ENCODE assay signal across 8 cellular contexts in genomic region chr12:6450091-6450868, GRCh38. TPM values are rescaled to one million over a fixed set of nuclear protein-coding genes. Genes with fewer than 3 reads are reported as not detected.
A peak's percentile ranks its signal among the peaks of the same experiment; 100 is the strongest.
DNase-seq lines count a peak whose midpoint lies in the region; ATAC-seq and TF ChIP-seq lines count a peak whose summit lies in the region.

No MANE protein-coding gene starts in this region.

- H3K9me3 ChIP-seq in heart left ventricle (no peaks in the 10 kb centered on the region), vagina (no peaks in the 10 kb centered on the region), MG63 (no peaks in the 10 kb centered on the region)

- ATAC-seq in heart left ventricle, result no peak
- ATAC-seq in left ventricle myocardium superior, result no peak
- ATAC-seq in central memory CD8-positive, alpha-beta T cell (replicated peaks; ENCODE audit: extremely low read depth, poor library complexity, severe bottlenecking), result no peak

- peak overlapping the region; percentile 100 for H3K27ac Mint-ChIP-seq in central memory CD8-positive, alpha-beta T cell (ENCODE audit: low read depth)

- in situ Hi-C loops in GM13977 (cut with MboI; ENCODE audit: low pct_unique_long_range_greater_than_20kb, low sequenced_read_pairs, unreplicated experiment), result no loop called here

- H3K9me3 Mint-ChIP-seq in central memory CD8-positive, alpha-beta T cell, result no peaks in the 10 kb centered on the region

- DNase-seq in heart left ventricle (no peak), left ventricle myocardium superior (no peak), myocyte (ENCODE audit: low read depth) (peak; percentile 75), vagina (ENCODE audit: extremely low spot score in 2 of 2) (no peak), GM13977 (ENCODE audit: low spot score) (no peak), MG63 (no peak), HuH-7.5 (ENCODE audit: low spot score) (no peak)
- no peak for DNase-seq in central memory CD8-positive, alpha-beta T cell (ENCODE audit: low spot score in 2 of 2)

- TF ChIP-seq POLR2A in heart left ventricle (IDR thresholded peaks at IDR 0.05), result no peak
- no peak for TF ChIP-seq POLR2A in vagina (IDR thresholded peaks at IDR 0.05)

- 70 to 77% (median 75%) methylated on average over 16 of the region's 16 CpGs for WGBS in heart left ventricle, 4 donors

- no peaks in the 10 kb centered on the region for H3K27me3 Mint-ChIP-seq in central memory CD8-positive, alpha-beta T cell

- H3K36me3 Mint-ChIP-seq in central memory CD8-positive, alpha-beta T cell (ENCODE audit: insufficient read depth), result peaks cover 61% of the 10 kb centered on the region

- peaks cover 73% of the 10 kb centered on the region for H3K4me1 Mint-ChIP-seq in central memory CD8-positive, alpha-beta T cell

- no peak for TF ChIP-seq CTCF in heart left ventricle (IDR thresholded peaks at IDR 0.05)
- no peak for TF ChIP-seq CTCF in vagina (IDR thresholded peaks at IDR 0.05)
- no peak for TF ChIP-seq CTCF in GM13977 (IDR thresholded peaks at IDR 0.05; ENCODE audit: extremely low read depth, insufficient read depth, missing control alignments)

- H3K4me1 ChIP-seq in heart left ventricle (peaks cover 0 to 42% (median 25%) of the 10 kb centered on the region in 12 donors), vagina (peaks cover 37% of the 10 kb centered on the region)

- H3K27ac ChIP-seq in heart left ventricle (peak overlapping the region in 10 of 12 donors; percentile 90 to 100 (median 97)), vagina (peak overlapping the region; percentile 95)

- H3K27me3 ChIP-seq in heart left ventricle (no peaks in the 10 kb centered on the region), vagina (no peaks in the 10 kb centered on the region), MG63 (no peaks in the 10 kb centered on the region)

- peak overlapping the region; percentile 100 for H3K4me3 Mint-ChIP-seq in central memory CD8-positive, alpha-beta T cell

- H3K4me3 ChIP-seq in heart left ventricle (peak overlapping the region in 10 of 12 donors; percentile 59 to 99 (median 71)), vagina (peak overlapping the region; percentile 70 to 80), MG63 (no peak overlapping the region)

- H3K36me3 ChIP-seq in heart left ventricle (peaks cover 0 to 50% (median 34%) of the 10 kb centered on the region in 9 donors), vagina (peaks cover 0 to 18% of the 10 kb centered on the region in 2 donors), MG63 (no peaks in the 10 kb centered on the region; the same call in 1 of the 2 replicates)

- intact Hi-C loops in heart left ventricle (cut with DNase I) (no loop called here), left ventricle myocardium superior (cut with micrococcal nuclease) (no loop called here), vagina (cut with DNase I) (loop anchor here (2.0 kb wide), 1 partner anchor 19 kb away; no protein-coding TSS in a partner anchor)

RNA-seq across cellular contexts. Expression of gene TAPBPL, which starts 1.6 kb away (rescaled TPM):
- total RNA-seq in heart left ventricle (10 to 100 TPM in 8 of 9 donors, 1 to 10 TPM in 1; 6.9 to 55.6 (median 14.1) TPM), left ventricle myocardium superior (13.1 TPM), myocyte (10.9 and 14.0 TPM in 2 replicates), vagina (21.1 TPM)
- polyA plus RNA-seq in heart left ventricle, result 10 to 100 TPM in 1 of 2 donors, 1 to 10 TPM in 1; 5.4 to 10.2 TPM
- polyA plus RNA-seq in myocyte (2012), result 12.9 TPM
- 2.2 TPM in 1 of 2 replicates, not detected in the other for total RNA-seq in MG63 (2014; rRNA removed; shearing (Covaris generic); ENCODE audit: low replicate concordance)

RNA-seq across cellular contexts. Expression of gene CD27, which starts 5.5 kb away (rescaled TPM):
- total RNA-seq in heart left ventricle (1 to 10 TPM in 1 of 9 donors, under 1 TPM in 3, not detected in 5; 0.27 to 5.3 (median 0.42) TPM), left ventricle myocardium superior (0.20 TPM), myocyte (not detected in 2 replicates), vagina (1.2 TPM)
- under 1 TPM in 1 of 2 donors, not detected in 1; 0.19 TPM for polyA plus RNA-seq in heart left ventricle
- polyA plus RNA-seq in myocyte (2012), result 0.87 TPM
- total RNA-seq in MG63 (2014; rRNA removed; shearing (Covaris generic); ENCODE audit: low replicate concordance), result not detected in 2 replicates

RNA-seq across cellular contexts. Expression of gene VAMP1, which starts 20.2 kb away (rescaled TPM):
- total RNA-seq in heart left ventricle (1 to 10 TPM; 2.1 to 8.3 (median 3.4) TPM), left ventricle myocardium superior (3.6 TPM), myocyte (19.2 and 23.7 TPM in 2 replicates), vagina (12.5 TPM)
- 1 to 10 TPM; 2.7 to 6.2 TPM for polyA plus RNA-seq in heart left ventricle
- 38.2 TPM for polyA plus RNA-seq in myocyte (2012)
- 7.1 and 15.3 TPM in 2 replicates for total RNA-seq in MG63 (2014; rRNA removed; shearing (Covaris generic); ENCODE audit: low replicate concordance)

RNA-seq across cellular contexts. Expression of gene MRPL51, which starts 42.8 kb away (rescaled TPM):
- total RNA-seq in heart left ventricle, result 100 to 1,000 TPM in 8 of 9 donors, 10 to 100 TPM in 1; 95.6 to 300 (median 228) TPM
- polyA plus RNA-seq in heart left ventricle, result 100 to 1,000 TPM; 164 to 210 TPM
- 275 TPM for total RNA-seq in left ventricle myocardium superior
- total RNA-seq in myocyte, result 66.5 and 92.2 TPM in 2 replicates
- polyA plus RNA-seq in myocyte (2012), result 178 TPM
- total RNA-seq in vagina, result 23.1 TPM
- total RNA-seq in MG63 (2014; rRNA removed; shearing (Covaris generic); ENCODE audit: low replicate concordance), result 140 and 315 TPM in 2 replicates

RNA-seq across cellular contexts. Expression of gene NCAPD2, which starts 43.6 kb away (rescaled TPM):
- 10 to 100 TPM in 8 of 9 donors, 1 to 10 TPM in 1; 8.4 to 22.4 (median 11.3) TPM for total RNA-seq in heart left ventricle
- polyA plus RNA-seq in heart left ventricle, result 1 to 10 TPM; 3.3 to 8.1 TPM
- 13.1 TPM for total RNA-seq in left ventricle myocardium superior
- 15.5 and 40.4 TPM in 2 replicates for total RNA-seq in myocyte
- polyA plus RNA-seq in myocyte (2012), result 17.4 TPM
- 25.5 TPM for total RNA-seq in vagina
- 60.2 and 95.9 TPM in 2 replicates for total RNA-seq in MG63 (2014; rRNA removed; shearing (Covaris generic); ENCODE audit: low replicate concordance)
